21 cellular contexts compared by ENCODE assay signal in genomic region chr13:72121466-72121865, GRCh38.
A peak's percentile ranks its signal among the peaks of the same experiment; 100 is the strongest.
DNase-seq lines count a peak whose midpoint lies in the region; ATAC-seq, FAIRE-seq and TF ChIP-seq lines count a peak whose summit lies in the region.
"Had no signal": no experiment of that assay in that cellular context is flagged by ENCODE, and none has a peak within 500 bp of the region (broad histone marks: within the 10 kb centered on the region; RNA-seq: fewer than 3 reads in every experiment).

No MANE protein-coding gene starts in this region.

- H3K9me3 ChIP-seq in HUES64 (ENCODE audit: insufficient read depth, low read depth, low read length) (no peaks in the 10 kb centered on the region; the same call in 1 of the 2 replicates), neural progenitor cell (ENCODE audit: low read depth) (no peaks in the 10 kb centered on the region), aorta (ENCODE audit: control insufficient read depth, low read length) (no peaks in the 10 kb centered on the region)
- H3K9me3 ChIP-seq: BLaER1, Peyer's patch, SJCRH30 had no signal

- intact Hi-C loops in aorta (cut with DNase I) (no loop called here), MCF 10A (cut with micrococcal nuclease) (no loop called here)

- DNase-seq in glomerular visceral epithelial cell (ENCODE audit: extremely low spot score) (peak; percentile 33), neural progenitor cell (ENCODE audit: low spot score) (peak; percentile 90), H54 (ENCODE audit: insufficient read length, low spot score) (no peak), HuH-7.5 (ENCODE audit: low spot score) (no peak), aorta (no peak), MCF 10A (ENCODE audit: unreplicated experiment) (no peak)
- DNase-seq: CD4-positive, alpha-beta T cell; GOT3; MV-4-11; NCI-H1105 treated with DMSO at 0.1 percent for 48 hours; NCI-H2029 treated with DMSO at 0.1 percent for 48 hours; NCI-H345; NCI-H524; NCI-H774; Peyer's patch; SJCRH30 had no signal

- H3K27ac Mint-ChIP-seq in neural progenitor cell (no peak overlapping the region), MCF 10A (ENCODE audit: low read depth, unreplicated experiment) (no peak overlapping the region)
- H3K27ac Mint-ChIP-seq: CD4-positive, alpha-beta T cell had no signal

- TF ChIP-seq POLR2A in H54 (IDR thresholded peaks at IDR 0.05; ENCODE audit: low read depth, low read length) = no peak

- 75% methylated on average over 2 of the region's 3 CpGs for WGBS in HUES64
- 74 to 82% methylated on average over 3 of the region's 3 CpGs for WGBS in aorta, 2 donors

- no peaks in the 10 kb centered on the region for H3K36me3 Mint-ChIP-seq in neural progenitor cell
- no peaks in the 10 kb centered on the region for H3K36me3 Mint-ChIP-seq in MCF 10A (ENCODE audit: insufficient read depth, unreplicated experiment)

- H3K4me3 ChIP-seq in HUES64 (ENCODE audit: low read length) = peak overlapping the region; percentile 6; the same call in 1 of the 2 replicates
- no peak overlapping the region for H3K4me3 ChIP-seq in neural progenitor cell
- no peak overlapping the region for H3K4me3 ChIP-seq in aorta (ENCODE audit: low read length in 2 of 2)
- H3K4me3 ChIP-seq: BLaER1, Peyer's patch, SJCRH30 had no signal

- H3K27me3 Mint-ChIP-seq in neural progenitor cell (ENCODE audit: insufficient read depth, low read depth) = peaks cover 3% of the 10 kb centered on the region
- no peaks in the 10 kb centered on the region for H3K27me3 Mint-ChIP-seq in MCF 10A (ENCODE audit: insufficient read depth, unreplicated experiment)
- H3K27me3 Mint-ChIP-seq: CD4-positive, alpha-beta T cell; IgD-negative memory B cell had no signal

- H3K9me3 Mint-ChIP-seq in neural progenitor cell (peaks cover 2% of the 10 kb centered on the region), MCF 10A (ENCODE audit: unreplicated experiment) (no peaks in the 10 kb centered on the region)
- H3K9me3 Mint-ChIP-seq: CD4-positive, alpha-beta T cell had no signal

- no peak for ATAC-seq in aorta (ENCODE audit: low FRiP score)

- H3K4me3 Mint-ChIP-seq in neural progenitor cell (no peak overlapping the region), MCF 10A (ENCODE audit: unreplicated experiment) (no peak overlapping the region)
- H3K4me3 Mint-ChIP-seq: CD4-positive, alpha-beta T cell; IgD-negative memory B cell had no signal

- FAIRE-seq in H54 (lab: Jason Lieb, UNC) = no peak
- FAIRE-seq: GM12892 had no signal

- H3K4me1 ChIP-seq in HUES64 (ENCODE audit: insufficient read depth, low read length) (peaks cover 45% of the 10 kb centered on the region), neural progenitor cell (peaks cover 37% of the 10 kb centered on the region), aorta (ENCODE audit: control insufficient read depth in 1 of 2, insufficient read depth in 2 of 2, low read length in 2 of 2) (no peaks in the 10 kb centered on the region)
- H3K4me1 ChIP-seq: BLaER1, Peyer's patch, SJCRH30 had no signal

- H2AFZ ChIP-seq in neural progenitor cell (replicated peaks) = no peak overlapping the region

- H3K36me3 ChIP-seq in HUES64 (ENCODE audit: insufficient read depth, low read length) (no peaks in the 10 kb centered on the region), neural progenitor cell (no peaks in the 10 kb centered on the region), aorta (ENCODE audit: control insufficient read depth in 1 of 2, insufficient read depth in 2 of 2, low read length in 1 of 2) (no peaks in the 10 kb centered on the region)
- H3K36me3 ChIP-seq: BLaER1, Peyer's patch, SJCRH30 had no signal

- TF ChIP-seq CTCF in neural progenitor cell (IDR thresholded peaks at IDR 0.05) (no peak), MCF 10A (IDR thresholded peaks at IDR 0.05; ENCODE audit: unreplicated experiment) (no peak)

- no peaks in the 10 kb centered on the region for H4K20me1 ChIP-seq in neural progenitor cell (ENCODE audit: low read depth)
- H4K20me1 ChIP-seq: BLaER1 had no signal

- H3K4me2 ChIP-seq in neural progenitor cell = peak overlapping the region; percentile 58
- H3K4me2 ChIP-seq: BLaER1 had no signal

- H3K27me3 ChIP-seq in HUES64 (ENCODE audit: insufficient read depth, low read length) = no peaks in the 10 kb centered on the region
- no peaks in the 10 kb centered on the region for H3K27me3 ChIP-seq in neural progenitor cell
- no peaks in the 10 kb centered on the region for H3K27me3 ChIP-seq in aorta (ENCODE audit: control insufficient read depth in 1 of 2, insufficient read depth in 2 of 2, low read length in 1 of 2)
- H3K27me3 ChIP-seq: BLaER1, Peyer's patch, SJCRH30 had no signal

- CTCF ChIA-PET in MCF 10A (lab: Yijun Ruan, JAX) = interaction anchor here (0.6 to 0.7 kb wide), 2 partner anchors 1057 to 1602 kb away, joined by 3 to 7 read pairs; no protein-coding TSS in a partner anchor

- BruUV-seq in MCF 10A (replicated peaks; lab: Mats Ljungman, UMichigan) = no TSS peak

- H3F3A ChIP-seq in neural progenitor cell (ENCODE audit: low read depth) = peaks cover 28% of the 10 kb centered on the region

- peak overlapping the region; percentile 74 for H3K27ac ChIP-seq in HUES64 (ENCODE audit: low read depth, low read length)
- peak overlapping the region; percentile 78 for H3K27ac ChIP-seq in neural progenitor cell
- H3K27ac ChIP-seq in aorta (ENCODE audit: low read depth in 1 of 2, low read length in 2 of 2) = no peak overlapping the region
- H3K27ac ChIP-seq: BLaER1, HL-60, Peyer's patch, SJCRH30 had no signal

- POLR2A ChIA-PET in MCF 10A (lab: Yijun Ruan, JAX) = no interaction called here

- peaks cover 14% of the 10 kb centered on the region for H3K4me1 Mint-ChIP-seq in neural progenitor cell
- H3K4me1 Mint-ChIP-seq in MCF 10A (ENCODE audit: insufficient read depth, unreplicated experiment) = peaks cover 4% of the 10 kb centered on the region
- H3K4me1 Mint-ChIP-seq: IgD-negative memory B cell had no signal

- H3K9ac ChIP-seq in HUES64 (ENCODE audit: low read depth, low read length) (peak overlapping the region; percentile 46; the same call in 1 of the 2 replicates), neural progenitor cell (no peak overlapping the region)
- H3K9ac ChIP-seq: BLaER1 had no signal

- H3K79me2 ChIP-seq in neural progenitor cell (ENCODE audit: low read depth) = no peaks in the 10 kb centered on the region

Comparison
In these comparisons a context has a peak if more than half of its experiments do, and no peak if none do; other contexts are left out.
1. H3K27ac ChIP-seq: peak in HUES64 (single experiment) and neural progenitor cell (single experiment); none in aorta (0 of 2).
2. DNase-seq: peak in glomerular visceral epithelial cell (single experiment) and neural progenitor cell (single experiment); none in H54 (single experiment), HuH-7.5 (single experiment), aorta (0 of 2) and MCF 10A (single experiment).